In the genomic region with DNA sequence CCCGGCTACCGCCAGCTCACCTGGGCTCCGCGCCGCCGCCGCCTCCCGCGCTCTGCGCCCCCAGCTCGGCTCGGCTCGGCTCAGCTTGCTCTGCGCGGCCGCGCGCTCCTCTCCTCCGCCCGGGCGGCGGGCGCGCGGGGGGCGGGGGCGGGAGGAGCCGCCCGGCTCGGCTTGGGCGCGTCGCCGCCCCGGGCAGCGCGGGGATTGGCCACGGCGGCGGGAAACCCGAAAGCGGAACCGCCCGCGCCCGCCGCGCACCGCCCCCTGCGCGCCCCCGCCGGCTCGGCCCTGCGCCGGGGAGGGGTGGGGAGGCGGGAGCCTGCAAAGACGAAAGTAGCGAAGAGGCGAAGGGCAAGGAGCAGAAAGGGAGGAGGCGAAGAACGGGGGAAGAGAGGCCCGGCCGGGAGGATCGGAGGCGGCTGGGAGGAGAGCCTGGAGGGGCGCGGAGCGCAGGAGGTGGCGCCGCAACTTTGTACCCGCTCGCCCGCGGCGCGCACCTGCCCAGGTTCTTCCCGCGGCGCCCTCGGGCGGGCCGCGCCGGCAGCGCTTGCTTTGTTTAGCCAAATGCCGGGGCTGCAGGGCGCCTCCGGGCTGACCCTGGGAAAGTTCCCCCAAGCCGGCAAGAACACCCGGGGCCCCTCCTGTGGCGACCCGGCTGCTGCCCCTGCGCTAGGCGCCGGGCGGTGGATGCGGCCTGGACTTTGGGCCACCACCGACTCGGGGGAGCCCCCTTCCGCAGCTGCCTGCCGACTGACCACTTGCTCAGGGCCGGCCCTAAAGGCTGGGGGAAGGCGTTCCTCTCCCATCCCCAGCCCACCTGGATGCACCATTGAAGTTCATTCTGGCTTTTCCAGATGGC, we compare ENCODE assay signal across 8 cellular contexts. TPM values are rescaled to one million over a fixed set of nuclear protein-coding genes. Genes with fewer than 3 reads are reported as not detected.
A peak's percentile ranks its signal among the peaks of the same experiment; 100 is the strongest.
DNase-seq lines count a peak whose midpoint lies in the region; ATAC-seq and TF ChIP-seq lines count a peak whose summit lies in the region.

A gene (minus strand): TSS at position 92 of the 859 bp plus-strand sequence. CDS start 22,183 bp downstream, outside the sequence.

- TF ChIP-seq POLR2A in Raji (IDR thresholded peaks at IDR 0.05; ENCODE audit: insufficient read depth, low read depth, low read length), result peak; percentile 79

- no peaks in the 10 kb centered on the region for H3K9me3 Mint-ChIP-seq in nephron progenitor cell
- H3K9me3 Mint-ChIP-seq in stimulated activated naive CD8-positive, alpha-beta T cell treated with anti-CD3 and anti-CD28 coated beads, Interleukin-15, Interleukin-2, amounts not matched to agents 100 ng/mL and 50 ng/mL, for 24 hours, result no peaks in the 10 kb centered on the region

- H3K4me3 Mint-ChIP-seq in nephron progenitor cell, result peak within 1 kb of the TSS; percentile 88
- H3K4me3 Mint-ChIP-seq in stimulated activated naive CD8-positive, alpha-beta T cell treated with anti-CD3 and anti-CD28 coated beads, Interleukin-15, Interleukin-2, amounts not matched to agents 100 ng/mL and 50 ng/mL, for 24 hours, result peak within 1 kb of the TSS; percentile 89

- ATAC-seq in GM21786 (IDR thresholded peaks at IDR 0.05; ENCODE audit: unreplicated experiment), result peak; percentile 65

- H3K27me3 Mint-ChIP-seq in nephron progenitor cell (ENCODE audit: low read depth, poor library complexity), result peaks cover 5% of the 10 kb centered on the region
- no peaks in the 10 kb centered on the region for H3K27me3 Mint-ChIP-seq in stimulated activated naive CD8-positive, alpha-beta T cell treated with anti-CD3 and anti-CD28 coated beads, Interleukin-15, Interleukin-2, amounts not matched to agents 100 ng/mL and 50 ng/mL, for 24 hours

- DNase-seq in Daoy (ENCODE audit: low read depth), result peak; percentile 94
- peak; percentile 77 to 87 for DNase-seq in Kasumi-1 (lab: John Stamatoyannopoulos, UW)
- peak; percentile 85 for DNase-seq in activated effector memory CD4-positive, alpha-beta T cell treated with Interleukin-2 at 50 U/mL for 16 hours
- DNase-seq in fibroblast of the conjunctiva (ENCODE audit: low read depth), result peak; percentile 33
- DNase-seq in nephron progenitor cell, result peak; percentile 87

- peaks cover 5% of the 10 kb centered on the region for H3K36me3 Mint-ChIP-seq in nephron progenitor cell (ENCODE audit: low read depth)
- peaks cover 14% of the 10 kb centered on the region for H3K36me3 Mint-ChIP-seq in stimulated activated naive CD8-positive, alpha-beta T cell treated with anti-CD3 and anti-CD28 coated beads, Interleukin-15, Interleukin-2, amounts not matched to agents 100 ng/mL and 50 ng/mL, for 24 hours (ENCODE audit: low read depth)

- TF ChIP-seq CTCF in nephron progenitor cell (IDR thresholded peaks at IDR 0.05), result no peak

- peaks cover 24% of the 10 kb centered on the region for H3K4me1 Mint-ChIP-seq in nephron progenitor cell
- peaks cover 26% of the 10 kb centered on the region for H3K4me1 Mint-ChIP-seq in stimulated activated naive CD8-positive, alpha-beta T cell treated with anti-CD3 and anti-CD28 coated beads, Interleukin-15, Interleukin-2, amounts not matched to agents 100 ng/mL and 50 ng/mL, for 24 hours (ENCODE audit: low read depth)

- H3K27ac Mint-ChIP-seq in nephron progenitor cell, result peak within 1 kb of the TSS; percentile 97
- H3K27ac Mint-ChIP-seq in stimulated activated naive CD8-positive, alpha-beta T cell treated with anti-CD3 and anti-CD28 coated beads, Interleukin-15, Interleukin-2, amounts not matched to agents 100 ng/mL and 50 ng/mL, for 24 hours, result peak within 1 kb of the TSS; percentile 83

RNA-seq across cellular contexts. Expression of the gene that starts here (rescaled TPM):
- total RNA-seq in Daoy (2014; rRNA removed; shearing (Covaris generic)), result 5.5 and 7.9 TPM in 2 replicates

Comparison
In these comparisons a context has a peak if more than half of its experiments do, and no peak if none do; other contexts are left out.
1. Peak in every context shown above with its lines: DNase-seq and ATAC-seq.
2. DNase-seq: peak in every context shown above with its lines; median percentile 94 in Daoy; 87 in nephron progenitor cell; 85 in activated effector memory CD4-positive, alpha-beta T cell treated with Interleukin-2 at 50 U/mL for 16 hours; 82 in Kasumi-1; 33 in fibroblast of the conjunctiva.